ENCODE assay signal across 1 cellular context in the genomic region with DNA sequence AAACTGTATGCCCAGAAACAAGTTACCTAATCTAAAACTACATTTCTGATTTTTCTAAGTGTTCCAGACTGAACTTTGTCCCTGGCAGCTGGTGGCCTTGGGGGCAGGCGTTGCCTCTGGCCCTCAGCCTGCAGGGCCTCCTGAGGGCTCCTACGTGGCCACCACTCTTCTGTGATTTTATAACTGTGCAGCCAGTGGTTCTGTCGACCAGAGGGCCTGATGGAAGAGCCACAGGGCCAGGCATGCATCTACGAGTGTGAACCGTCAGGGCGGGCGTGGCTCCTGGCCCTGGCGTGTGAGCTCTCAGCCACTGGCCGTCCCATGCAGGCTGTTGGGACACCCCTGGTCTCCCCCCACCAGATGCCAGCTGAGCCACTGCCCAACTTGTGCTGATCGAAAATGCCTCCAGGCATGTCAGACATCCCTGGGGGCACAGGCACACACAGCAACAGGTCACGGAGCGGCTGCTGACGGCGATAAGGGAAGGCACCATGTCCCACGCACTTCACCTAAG.
TF ChIP-seq lines count a peak whose summit lies in the region.

No MANE protein-coding gene starts in this region.

TF ChIP-seq in HepG2, 621 proteins besides CTCF, POLR2A, EP300 and RAD21 (continued from another document):
- TF ChIP-seq, protein P1, sequence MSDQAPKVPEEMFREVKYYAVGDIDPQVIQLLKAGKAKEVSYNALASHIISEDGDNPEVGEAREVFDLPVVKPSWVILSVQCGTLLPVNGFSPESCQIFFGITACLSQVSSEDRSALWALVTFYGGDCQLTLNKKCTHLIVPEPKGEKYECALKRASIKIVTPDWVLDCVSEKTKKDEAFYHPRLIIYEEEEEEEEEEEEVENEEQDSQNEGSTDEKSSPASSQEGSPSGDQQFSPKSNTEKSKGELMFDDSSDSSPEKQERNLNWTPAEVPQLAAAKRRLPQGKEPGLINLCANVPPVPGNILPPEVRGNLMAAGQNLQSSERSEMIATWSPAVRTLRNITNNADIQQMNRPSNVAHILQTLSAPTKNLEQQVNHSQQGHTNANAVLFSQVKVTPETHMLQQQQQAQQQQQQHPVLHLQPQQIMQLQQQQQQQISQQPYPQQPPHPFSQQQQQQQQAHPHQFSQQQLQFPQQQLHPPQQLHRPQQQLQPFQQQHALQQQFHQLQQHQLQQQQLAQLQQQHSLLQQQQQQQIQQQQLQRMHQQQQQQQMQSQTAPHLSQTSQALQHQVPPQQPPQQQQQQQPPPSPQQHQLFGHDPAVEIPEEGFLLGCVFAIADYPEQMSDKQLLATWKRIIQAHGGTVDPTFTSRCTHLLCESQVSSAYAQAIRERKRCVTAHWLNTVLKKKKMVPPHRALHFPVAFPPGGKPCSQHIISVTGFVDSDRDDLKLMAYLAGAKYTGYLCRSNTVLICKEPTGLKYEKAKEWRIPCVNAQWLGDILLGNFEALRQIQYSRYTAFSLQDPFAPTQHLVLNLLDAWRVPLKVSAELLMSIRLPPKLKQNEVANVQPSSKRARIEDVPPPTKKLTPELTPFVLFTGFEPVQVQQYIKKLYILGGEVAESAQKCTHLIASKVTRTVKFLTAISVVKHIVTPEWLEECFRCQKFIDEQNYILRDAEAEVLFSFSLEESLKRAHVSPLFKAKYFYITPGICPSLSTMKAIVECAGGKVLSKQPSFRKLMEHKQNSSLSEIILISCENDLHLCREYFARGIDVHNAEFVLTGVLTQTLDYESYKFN (CRISPR knock-in tag; conservative IDR thresholded peaks at IDR 0.05) = peak; percentile 50; the same call in 1 of the 2 replicates
- TF ChIP-seq, protein P2, sequence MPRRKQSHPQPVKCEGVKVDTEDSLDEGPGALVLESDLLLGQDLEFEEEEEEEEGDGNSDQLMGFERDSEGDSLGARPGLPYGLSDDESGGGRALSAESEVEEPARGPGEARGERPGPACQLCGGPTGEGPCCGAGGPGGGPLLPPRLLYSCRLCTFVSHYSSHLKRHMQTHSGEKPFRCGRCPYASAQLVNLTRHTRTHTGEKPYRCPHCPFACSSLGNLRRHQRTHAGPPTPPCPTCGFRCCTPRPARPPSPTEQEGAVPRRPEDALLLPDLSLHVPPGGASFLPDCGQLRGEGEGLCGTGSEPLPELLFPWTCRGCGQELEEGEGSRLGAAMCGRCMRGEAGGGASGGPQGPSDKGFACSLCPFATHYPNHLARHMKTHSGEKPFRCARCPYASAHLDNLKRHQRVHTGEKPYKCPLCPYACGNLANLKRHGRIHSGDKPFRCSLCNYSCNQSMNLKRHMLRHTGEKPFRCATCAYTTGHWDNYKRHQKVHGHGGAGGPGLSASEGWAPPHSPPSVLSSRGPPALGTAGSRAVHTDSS (CRISPR knock-in tag; conservative IDR thresholded peaks at IDR 0.05) = no peak
- TF ChIP-seq CBX5 (CRISPR knock-in tag; IDR thresholded peaks at IDR 0.05; ENCODE audit: borderline replicate concordance) (no peak), ISL2 (CRISPR knock-in tag; IDR thresholded peaks at IDR 0.05) (no peak), GATAD2A (CRISPR knock-in tag; IDR thresholded peaks at IDR 0.05) (peak; percentile 40; the same call in 1 of the 2 replicates), KDM2A (CRISPR knock-in tag; IDR thresholded peaks at IDR 0.05; ENCODE audit: borderline replicate concordance, low read depth) (no peak), PHF21A (CRISPR knock-in tag; IDR thresholded peaks at IDR 0.05) (0 out of 2 replicates have a peak, but pooled peaks have one; percentile 33)
TF ChIP-seq in HepG2: peak in this region for 14.
